ENCODE assay signal across 18 cellular contexts in genomic region chr1:94741956-94742355, GRCh38.
DNase-seq lines count a peak whose midpoint lies in the region; ATAC-seq and TF ChIP-seq lines count a peak whose summit lies in the region.
"Had no signal": no experiment of that assay in that cellular context is flagged by ENCODE, and none has a peak within 500 bp of the region (broad histone marks: within the 10 kb centered on the region; RNA-seq: fewer than 3 reads in every experiment).

No MANE protein-coding gene starts in this region.

- TF ChIP-seq CTCF in RWPE2 (IDR thresholded peaks at IDR 0.05; ENCODE audit: poor library complexity, severe bottlenecking) (no peak), esophagus muscularis mucosa (IDR thresholded peaks at IDR 0.05) (no peak), suprapubic skin (IDR thresholded peaks at IDR 0.05) (no peak)

- no peaks in the 10 kb centered on the region for H3K4me1 Mint-ChIP-seq in activated CD4-positive, alpha-beta memory T cell treated with anti-CD3 and anti-CD28 coated beads for 36 hours (ENCODE audit: low read depth)
- H3K4me1 Mint-ChIP-seq: GM23338 had no signal

- no peaks in the 10 kb centered on the region for H3K36me3 ChIP-seq in RWPE2 (ENCODE audit: low read depth)
- no peaks in the 10 kb centered on the region for H3K36me3 ChIP-seq in esophagus muscularis mucosa
- H3K36me3 ChIP-seq in subcutaneous abdominal adipose tissue (ENCODE audit: control insufficient read depth in 5 of 5, insufficient read depth in 5 of 5, low read length in 5 of 5), result no peaks in the 10 kb centered on the region
- no peaks in the 10 kb centered on the region for H3K36me3 ChIP-seq in suprapubic skin
- H3K36me3 ChIP-seq: BLaER1 had no signal

- CTCF ChIA-PET in activated CD4-positive, alpha-beta memory T cell treated with anti-CD3 and anti-CD28 coated beads for 36 hours (lab: Charles Lee), result no interaction called here

- WGBS in esophagus muscularis mucosa, result 81% methylated on average over 3 of the region's 3 CpGs
- 76% methylated on average over 3 of the region's 3 CpGs for WGBS in suprapubic skin

- H3K27ac Mint-ChIP-seq in activated CD4-positive, alpha-beta memory T cell treated with anti-CD3 and anti-CD28 coated beads for 36 hours, result no peak overlapping the region
- H3K27ac Mint-ChIP-seq: CD8-positive, alpha-beta T cell; GM23338 had no signal

- H3K27me3 ChIP-seq in RWPE2 (ENCODE audit: insufficient read depth, poor library complexity, severe bottlenecking) (no peaks in the 10 kb centered on the region), esophagus muscularis mucosa (no peaks in the 10 kb centered on the region), subcutaneous abdominal adipose tissue (ENCODE audit: control insufficient read depth in 5 of 5, insufficient read depth in 4 of 5, low read length in 5 of 5) (no peaks in the 10 kb centered on the region), suprapubic skin (no peaks in the 10 kb centered on the region)
- H3K27me3 ChIP-seq: BLaER1 had no signal

- no peak overlapping the region for H3K4me3 Mint-ChIP-seq in activated CD4-positive, alpha-beta memory T cell treated with anti-CD3 and anti-CD28 coated beads for 36 hours
- H3K4me3 Mint-ChIP-seq: CD8-positive, alpha-beta T cell; GM23338 had no signal

- DNase-seq in EH (ENCODE audit: low read depth) (peak; percentile 62), RWPE2 (ENCODE audit: low spot score) (no peak), esophagus muscularis mucosa (ENCODE audit: extremely low spot score) (peak; percentile 47), suprapubic skin (ENCODE audit: low spot score in 2 of 2) (no peak), DMS79 treated with DMSO at 0.1 percent for 48 hours (lab: John Stamatoyannopoulos, UW) (no peak)
- no peak for DNase-seq in activated CD4-positive, alpha-beta memory T cell treated with anti-CD3 and anti-CD28 coated beads for 36 hours
- DNase-seq: ACHN; CD8-positive, alpha-beta T cell; KG1; NCI-H1092 treated with DMSO at 0.1 percent for 48 hours; NCI-H2029 treated with DMSO at 0.1 percent for 48 hours; NCI-H345; NCI-H524; NCI-H774; NK-92 treated with Interleukin-12 subunit alpha and Interleukin-12 subunit beta, amount 100 ng/mL, for 24 hours had no signal

- H3K36me3 Mint-ChIP-seq in activated CD4-positive, alpha-beta memory T cell treated with anti-CD3 and anti-CD28 coated beads for 36 hours, result no peaks in the 10 kb centered on the region
- H3K36me3 Mint-ChIP-seq: CD8-positive, alpha-beta T cell had no signal

- POLR2A ChIA-PET in activated CD4-positive, alpha-beta memory T cell treated with anti-CD3 and anti-CD28 coated beads for 36 hours (lab: Charles Lee), result no interaction called here

- peaks cover 9% of the 10 kb centered on the region for H3K27me3 Mint-ChIP-seq in activated CD4-positive, alpha-beta memory T cell treated with anti-CD3 and anti-CD28 coated beads for 36 hours

- H3K9me3 Mint-ChIP-seq in activated CD4-positive, alpha-beta memory T cell treated with anti-CD3 and anti-CD28 coated beads for 36 hours, result no peaks in the 10 kb centered on the region
- H3K9me3 Mint-ChIP-seq: CD8-positive, alpha-beta T cell; GM23338 had no signal

- peak overlapping the region; percentile 52 for H3K27ac ChIP-seq in RWPE2 (ENCODE audit: poor library complexity, severe bottlenecking)
- no peak overlapping the region for H3K27ac ChIP-seq in esophagus muscularis mucosa (replicated peaks in 1 of 4)
- H3K27ac ChIP-seq in subcutaneous abdominal adipose tissue (ENCODE audit: low read depth, low read length), result peak overlapping the region; percentile 21
- H3K27ac ChIP-seq in suprapubic skin, result no peak overlapping the region
- H3K27ac ChIP-seq: BLaER1 had no signal

- no peaks in the 10 kb centered on the region for H3K9me3 ChIP-seq in RWPE2 (ENCODE audit: severe bottlenecking)
- H3K9me3 ChIP-seq in esophagus muscularis mucosa, result no peaks in the 10 kb centered on the region
- H3K9me3 ChIP-seq in subcutaneous abdominal adipose tissue (ENCODE audit: control insufficient read depth in 5 of 5, low read length in 5 of 5), result no peaks in the 10 kb centered on the region
- H3K9me3 ChIP-seq in suprapubic skin, result no peaks in the 10 kb centered on the region
- H3K9me3 ChIP-seq: BLaER1 had no signal

- no peak overlapping the region for H3K4me3 ChIP-seq in RWPE2 (ENCODE audit: severe bottlenecking)
- no peak overlapping the region for H3K4me3 ChIP-seq in esophagus muscularis mucosa
- H3K4me3 ChIP-seq in subcutaneous abdominal adipose tissue (ENCODE audit: low read depth in 1 of 5, low read length in 5 of 5), result no peak overlapping the region
- no peak overlapping the region for H3K4me3 ChIP-seq in suprapubic skin
- H3K4me3 ChIP-seq: BLaER1, GM23338 had no signal

- TF ChIP-seq EP300 in esophagus muscularis mucosa (IDR thresholded peaks at IDR 0.05), result no peak
- TF ChIP-seq EP300 in suprapubic skin (IDR thresholded peaks at IDR 0.05), result no peak

- H3K4me1 ChIP-seq in RWPE2 (ENCODE audit: insufficient read depth, poor library complexity, severe bottlenecking) (peaks cover 23% of the 10 kb centered on the region), esophagus muscularis mucosa (peaks cover 8 to 21% (median 19%) of the 10 kb centered on the region in 4 donors), subcutaneous abdominal adipose tissue (ENCODE audit: control insufficient read depth in 5 of 5, insufficient read depth in 5 of 5, low read length in 5 of 5) (peaks cover 0 to 35% (median 32%) of the 10 kb centered on the region in 5 donors), suprapubic skin (peaks cover 6% of the 10 kb centered on the region)

- no peak overlapping the region for H3K9ac ChIP-seq in subcutaneous abdominal adipose tissue (ENCODE audit: low read length in 5 of 5)
- H3K9ac ChIP-seq: BLaER1 had no signal

- TF ChIP-seq POLR2A in esophagus muscularis mucosa (IDR thresholded peaks at IDR 0.05; ENCODE audit: low read depth) (no peak), suprapubic skin (IDR thresholded peaks at IDR 0.05) (no peak)

- no peak for ATAC-seq in RWPE2 (ENCODE audit: low read depth)
- ATAC-seq: CD8-positive, alpha-beta T cell; GM23338 had no signal

- intact Hi-C loops in esophagus muscularis mucosa (cut with DNase I), result no loop called here
- intact Hi-C loops in activated CD4-positive, alpha-beta memory T cell treated with anti-CD3 and anti-CD28 coated beads for 36 hours (cut with micrococcal nuclease), result no loop called here

Comparison
In these comparisons a context has a peak if more than half of its experiments do, and no peak if none do; other contexts are left out.
1. DNase-seq: peak in EH (single experiment) and esophagus muscularis mucosa (single experiment); none in RWPE2 (single experiment), suprapubic skin (0 of 2), DMS79 treated with DMSO at 0.1 percent for 48 hours (single experiment) and activated CD4-positive, alpha-beta memory T cell treated with anti-CD3 and anti-CD28 coated beads for 36 hours (single experiment).
2. H3K27ac ChIP-seq: peak in RWPE2 (single experiment) and subcutaneous abdominal adipose tissue (single experiment); none in esophagus muscularis mucosa (0 of 4) and suprapubic skin (single experiment).